1 cellular context compared by ENCODE assay signal in the genomic region with DNA sequence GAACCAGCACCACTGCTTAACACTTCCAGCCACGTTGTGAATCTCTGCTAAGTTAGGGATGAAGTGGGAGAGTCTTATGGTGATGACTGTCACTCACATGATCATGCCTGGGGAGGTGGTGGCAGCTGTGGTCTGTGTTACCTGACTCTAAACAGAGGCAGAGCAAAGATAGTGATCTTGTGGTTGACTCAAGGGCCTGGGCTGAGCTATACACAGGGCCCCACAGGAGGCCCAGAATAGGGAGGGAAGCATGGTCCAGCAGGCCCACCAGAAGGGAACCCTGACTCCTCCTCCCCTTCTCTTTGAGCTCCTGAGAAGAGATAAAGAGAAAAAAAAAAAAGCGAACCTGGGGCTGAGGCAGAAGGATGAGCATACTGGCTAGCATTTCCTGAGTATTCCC.
A peak's percentile ranks its signal among the peaks of the same experiment; 100 is the strongest.
TF ChIP-seq lines count a peak whose summit lies in the region.

No MANE protein-coding gene starts in this region.

TF ChIP-seq in K562, 482 proteins besides CTCF, POLR2A, EP300 and RAD21 (continued from another document and continues in another):
- TF ChIP-seq ZNF780A (CRISPR knock-in tag; IDR thresholded peaks at IDR 0.05) (no peak), ZSCAN29 (IDR thresholded peaks at IDR 0.05) (no peak), DIDO1 (tag; IDR thresholded peaks at IDR 0.05; ENCODE audit: low read depth) (no peak), HDGF (IDR thresholded peaks at IDR 0.05) (no peak), PHF21A (IDR thresholded peaks at IDR 0.05; ENCODE audit: borderline replicate concordance, low read depth) (no peak), HMGN3 (IDR thresholded peaks at IDR 0.05; ENCODE audit: borderline replicate concordance, extremely low read depth, insufficient read length, low read depth, low read length) (no peak), FOXJ2 (tag; IDR thresholded peaks at IDR 0.05) (peak; percentile 76; the same call in 1 of the 2 replicates), TOE1 (IDR thresholded peaks at IDR 0.05; ENCODE audit: borderline replicate concordance) (no peak), TOE1 (CRISPR knock-in tag; IDR thresholded peaks at IDR 0.05; ENCODE audit: borderline replicate concordance, low read depth) (no peak), KDM2B (CRISPR knock-in tag; IDR thresholded peaks at IDR 0.05) (no peak), NFXL1 (CRISPR knock-in tag; IDR thresholded peaks at IDR 0.05) (no peak), SAFB2 (IDR thresholded peaks at IDR 0.05; ENCODE audit: borderline replicate concordance, low read depth, low read length, severe bottlenecking) (no peak), EWSR1 (IDR thresholded peaks at IDR 0.05; ENCODE audit: borderline replicate concordance, low read depth, partially characterized antibody) (no peak), HNRNPH1 (optimal IDR thresholded peaks at IDR 0.05; ENCODE audit: low read depth, low read length) (no peak), PHF20 (IDR thresholded peaks at IDR 0.05; ENCODE audit: partially characterized antibody) (no peak), HDAC8 (tag; IDR thresholded peaks at IDR 0.05) (no peak), ZNF212 (CRISPR knock-in tag; IDR thresholded peaks at IDR 0.05) (no peak; the same call in 1 of the 2 replicates), ZNF551 (CRISPR knock-in tag; IDR thresholded peaks at IDR 0.05) (no peak), MYBL2 (IDR thresholded peaks at IDR 0.05; ENCODE audit: low read depth) (no peak), MYBL2 (CRISPR knock-in tag; IDR thresholded peaks at IDR 0.05; ENCODE audit: borderline replicate concordance) (no peak), POLR3G (IDR thresholded peaks at IDR 0.05; ENCODE audit: extremely low read depth, insufficient read length, insufficient replicate concordance) (no peak), CCNT2 (IDR thresholded peaks at IDR 0.05; ENCODE audit: borderline replicate concordance, extremely low read depth, insufficient read length, low read depth, low read length) (no peak), LARP7 (IDR thresholded peaks at IDR 0.05) (no peak), SRSF3 (IDR thresholded peaks at IDR 0.05; ENCODE audit: insufficient read depth, low read length) (no peak), ZC3H8 (IDR thresholded peaks at IDR 0.05) (no peak), POLR3A (IDR thresholded peaks at IDR 0.05; ENCODE audit: borderline replicate concordance, extremely low read depth, insufficient read depth, insufficient read length) (no peak), TAF15 (IDR thresholded peaks at IDR 0.05; ENCODE audit: low read depth, low read length) (no peak), CBFB (CRISPR knock-in tag; IDR thresholded peaks at IDR 0.05) (no peak)
- TF ChIP-seq, protein P1, sequence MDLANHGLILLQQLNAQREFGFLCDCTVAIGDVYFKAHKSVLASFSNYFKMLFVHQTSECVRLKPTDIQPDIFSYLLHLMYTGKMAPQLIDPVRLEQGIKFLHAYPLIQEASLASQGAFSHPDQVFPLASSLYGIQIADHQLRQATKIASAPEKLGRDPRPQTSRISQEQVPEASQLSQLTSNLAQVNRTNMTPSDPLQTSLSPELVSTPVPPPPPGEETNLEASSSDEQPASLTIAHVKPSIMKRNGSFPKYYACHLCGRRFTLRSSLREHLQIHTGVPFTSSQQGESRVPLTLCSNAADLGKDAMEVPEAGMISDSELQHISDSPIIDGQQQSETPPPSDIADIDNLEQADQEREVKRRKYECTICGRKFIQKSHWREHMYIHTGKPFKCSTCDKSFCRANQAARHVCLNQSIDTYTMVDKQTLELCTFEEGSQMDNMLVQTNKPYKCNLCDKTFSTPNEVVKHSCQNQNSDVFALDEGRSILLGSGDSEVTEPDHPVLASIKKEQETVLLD (IDR thresholded peaks at IDR 0.05): no peak
- TF ChIP-seq, protein P2, sequence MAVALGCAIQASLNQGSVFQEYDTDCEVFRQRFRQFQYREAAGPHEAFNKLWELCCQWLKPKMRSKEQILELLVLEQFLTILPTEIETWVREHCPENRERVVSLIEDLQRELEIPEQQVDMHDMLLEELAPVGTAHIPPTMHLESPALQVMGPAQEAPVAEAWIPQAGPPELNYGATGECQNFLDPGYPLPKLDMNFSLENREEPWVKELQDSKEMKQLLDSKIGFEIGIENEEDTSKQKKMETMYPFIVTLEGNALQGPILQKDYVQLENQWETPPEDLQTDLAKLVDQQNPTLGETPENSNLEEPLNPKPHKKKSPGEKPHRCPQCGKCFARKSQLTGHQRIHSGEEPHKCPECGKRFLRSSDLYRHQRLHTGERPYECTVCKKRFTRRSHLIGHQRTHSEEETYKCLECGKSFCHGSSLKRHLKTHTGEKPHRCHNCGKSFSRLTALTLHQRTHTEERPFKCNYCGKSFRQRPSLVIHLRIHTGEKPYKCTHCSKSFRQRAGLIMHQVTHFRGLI (CRISPR knock-in tag; IDR thresholded peaks at IDR 0.05): no peak
- TF ChIP-seq, protein P3, sequence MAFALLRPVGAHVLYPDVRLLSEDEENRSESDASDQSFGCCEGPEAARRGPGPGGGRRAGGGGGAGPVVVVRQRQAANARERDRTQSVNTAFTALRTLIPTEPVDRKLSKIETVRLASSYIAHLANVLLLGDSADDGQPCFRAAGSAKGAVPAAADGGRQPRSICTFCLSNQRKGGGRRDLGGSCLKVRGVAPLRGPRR (CRISPR knock-in tag; IDR thresholded peaks at IDR 0.05): no peak
- TF ChIP-seq, protein P4, sequence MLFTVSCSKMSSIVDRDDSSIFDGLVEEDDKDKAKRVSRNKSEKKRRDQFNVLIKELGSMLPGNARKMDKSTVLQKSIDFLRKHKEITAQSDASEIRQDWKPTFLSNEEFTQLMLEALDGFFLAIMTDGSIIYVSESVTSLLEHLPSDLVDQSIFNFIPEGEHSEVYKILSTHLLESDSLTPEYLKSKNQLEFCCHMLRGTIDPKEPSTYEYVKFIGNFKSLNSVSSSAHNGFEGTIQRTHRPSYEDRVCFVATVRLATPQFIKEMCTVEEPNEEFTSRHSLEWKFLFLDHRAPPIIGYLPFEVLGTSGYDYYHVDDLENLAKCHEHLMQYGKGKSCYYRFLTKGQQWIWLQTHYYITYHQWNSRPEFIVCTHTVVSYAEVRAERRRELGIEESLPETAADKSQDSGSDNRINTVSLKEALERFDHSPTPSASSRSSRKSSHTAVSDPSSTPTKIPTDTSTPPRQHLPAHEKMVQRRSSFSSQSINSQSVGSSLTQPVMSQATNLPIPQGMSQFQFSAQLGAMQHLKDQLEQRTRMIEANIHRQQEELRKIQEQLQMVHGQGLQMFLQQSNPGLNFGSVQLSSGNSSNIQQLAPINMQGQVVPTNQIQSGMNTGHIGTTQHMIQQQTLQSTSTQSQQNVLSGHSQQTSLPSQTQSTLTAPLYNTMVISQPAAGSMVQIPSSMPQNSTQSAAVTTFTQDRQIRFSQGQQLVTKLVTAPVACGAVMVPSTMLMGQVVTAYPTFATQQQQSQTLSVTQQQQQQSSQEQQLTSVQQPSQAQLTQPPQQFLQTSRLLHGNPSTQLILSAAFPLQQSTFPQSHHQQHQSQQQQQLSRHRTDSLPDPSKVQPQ (CRISPR knock-in tag; IDR thresholded peaks at IDR 0.05; ENCODE audit: borderline replicate concordance): no peak
- TF ChIP-seq, protein P5, sequence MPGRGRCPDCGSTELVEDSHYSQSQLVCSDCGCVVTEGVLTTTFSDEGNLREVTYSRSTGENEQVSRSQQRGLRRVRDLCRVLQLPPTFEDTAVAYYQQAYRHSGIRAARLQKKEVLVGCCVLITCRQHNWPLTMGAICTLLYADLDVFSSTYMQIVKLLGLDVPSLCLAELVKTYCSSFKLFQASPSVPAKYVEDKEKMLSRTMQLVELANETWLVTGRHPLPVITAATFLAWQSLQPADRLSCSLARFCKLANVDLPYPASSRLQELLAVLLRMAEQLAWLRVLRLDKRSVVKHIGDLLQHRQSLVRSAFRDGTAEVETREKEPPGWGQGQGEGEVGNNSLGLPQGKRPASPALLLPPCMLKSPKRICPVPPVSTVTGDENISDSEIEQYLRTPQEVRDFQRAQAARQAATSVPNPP (IDR thresholded peaks at IDR 0.05; ENCODE audit: borderline replicate concordance, insufficient read depth, insufficient read length): no peak
- TF ChIP-seq, protein P6, sequence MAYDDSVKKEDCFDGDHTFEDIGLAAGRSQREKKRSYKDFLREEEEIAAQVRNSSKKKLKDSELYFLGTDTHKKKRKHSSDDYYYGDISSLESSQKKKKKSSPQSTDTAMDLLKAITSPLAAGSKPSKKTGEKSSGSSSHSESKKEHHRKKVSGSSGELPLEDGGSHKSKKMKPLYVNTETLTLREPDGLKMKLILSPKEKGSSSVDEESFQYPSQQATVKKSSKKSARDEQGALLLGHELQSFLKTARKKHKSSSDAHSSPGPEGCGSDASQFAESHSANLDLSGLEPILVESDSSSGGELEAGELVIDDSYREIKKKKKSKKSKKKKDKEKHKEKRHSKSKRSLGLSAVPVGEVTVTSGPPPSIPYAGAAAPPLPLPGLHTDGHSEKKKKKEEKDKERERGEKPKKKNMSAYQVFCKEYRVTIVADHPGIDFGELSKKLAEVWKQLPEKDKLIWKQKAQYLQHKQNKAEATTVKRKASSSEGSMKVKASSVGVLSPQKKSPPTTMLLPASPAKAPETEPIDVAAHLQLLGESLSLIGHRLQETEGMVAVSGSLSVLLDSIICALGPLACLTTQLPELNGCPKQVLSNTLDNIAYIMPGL (CRISPR knock-in tag; IDR thresholded peaks at IDR 0.05): no peak
- TF ChIP-seq, protein P7, sequence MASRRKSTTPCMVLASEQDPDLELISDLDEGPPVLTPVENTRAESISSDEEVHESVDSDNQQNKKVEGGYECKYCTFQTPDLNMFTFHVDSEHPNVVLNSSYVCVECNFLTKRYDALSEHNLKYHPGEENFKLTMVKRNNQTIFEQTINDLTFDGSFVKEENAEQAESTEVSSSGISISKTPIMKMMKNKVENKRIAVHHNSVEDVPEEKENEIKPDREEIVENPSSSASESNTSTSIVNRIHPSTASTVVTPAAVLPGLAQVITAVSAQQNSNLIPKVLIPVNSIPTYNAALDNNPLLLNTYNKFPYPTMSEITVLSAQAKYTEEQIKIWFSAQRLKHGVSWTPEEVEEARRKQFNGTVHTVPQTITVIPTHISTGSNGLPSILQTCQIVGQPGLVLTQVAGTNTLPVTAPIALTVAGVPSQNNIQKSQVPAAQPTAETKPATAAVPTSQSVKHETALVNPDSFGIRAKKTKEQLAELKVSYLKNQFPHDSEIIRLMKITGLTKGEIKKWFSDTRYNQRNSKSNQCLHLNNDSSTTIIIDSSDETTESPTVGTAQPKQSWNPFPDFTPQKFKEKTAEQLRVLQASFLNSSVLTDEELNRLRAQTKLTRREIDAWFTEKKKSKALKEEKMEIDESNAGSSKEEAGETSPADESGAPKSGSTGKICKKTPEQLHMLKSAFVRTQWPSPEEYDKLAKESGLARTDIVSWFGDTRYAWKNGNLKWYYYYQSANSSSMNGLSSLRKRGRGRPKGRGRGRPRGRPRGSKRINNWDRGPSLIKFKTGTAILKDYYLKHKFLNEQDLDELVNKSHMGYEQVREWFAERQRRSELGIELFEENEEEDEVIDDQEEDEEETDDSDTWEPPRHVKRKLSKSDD (conservative IDR thresholded peaks at IDR 0.05; ENCODE audit: low read length): no peak
- TF ChIP-seq, protein P8, sequence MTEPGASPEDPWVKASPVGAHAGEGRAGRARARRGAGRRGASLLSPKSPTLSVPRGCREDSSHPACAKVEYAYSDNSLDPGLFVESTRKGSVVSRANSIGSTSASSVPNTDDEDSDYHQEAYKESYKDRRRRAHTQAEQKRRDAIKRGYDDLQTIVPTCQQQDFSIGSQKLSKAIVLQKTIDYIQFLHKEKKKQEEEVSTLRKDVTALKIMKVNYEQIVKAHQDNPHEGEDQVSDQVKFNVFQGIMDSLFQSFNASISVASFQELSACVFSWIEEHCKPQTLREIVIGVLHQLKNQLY (CRISPR knock-in tag; conservative IDR thresholded peaks at IDR 0.05): no peak
- TF ChIP-seq, protein P9, sequence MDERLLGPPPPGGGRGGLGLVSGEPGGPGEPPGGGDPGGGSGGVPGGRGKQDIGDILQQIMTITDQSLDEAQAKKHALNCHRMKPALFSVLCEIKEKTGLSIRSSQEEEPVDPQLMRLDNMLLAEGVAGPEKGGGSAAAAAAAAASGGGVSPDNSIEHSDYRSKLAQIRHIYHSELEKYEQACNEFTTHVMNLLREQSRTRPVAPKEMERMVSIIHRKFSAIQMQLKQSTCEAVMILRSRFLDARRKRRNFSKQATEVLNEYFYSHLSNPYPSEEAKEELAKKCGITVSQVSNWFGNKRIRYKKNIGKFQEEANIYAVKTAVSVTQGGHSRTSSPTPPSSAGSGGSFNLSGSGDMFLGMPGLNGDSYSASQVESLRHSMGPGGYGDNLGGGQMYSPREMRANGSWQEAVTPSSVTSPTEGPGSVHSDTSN (CRISPR knock-in tag; IDR thresholded peaks at IDR 0.05; ENCODE audit: low read depth): no peak
- TF ChIP-seq, protein P9 (tag; conservative IDR thresholded peaks at IDR 0.05; ENCODE audit: low read depth): 0 out of 2 replicates have a peak, but pooled peaks have one; percentile 10
- TF ChIP-seq, protein P10, sequence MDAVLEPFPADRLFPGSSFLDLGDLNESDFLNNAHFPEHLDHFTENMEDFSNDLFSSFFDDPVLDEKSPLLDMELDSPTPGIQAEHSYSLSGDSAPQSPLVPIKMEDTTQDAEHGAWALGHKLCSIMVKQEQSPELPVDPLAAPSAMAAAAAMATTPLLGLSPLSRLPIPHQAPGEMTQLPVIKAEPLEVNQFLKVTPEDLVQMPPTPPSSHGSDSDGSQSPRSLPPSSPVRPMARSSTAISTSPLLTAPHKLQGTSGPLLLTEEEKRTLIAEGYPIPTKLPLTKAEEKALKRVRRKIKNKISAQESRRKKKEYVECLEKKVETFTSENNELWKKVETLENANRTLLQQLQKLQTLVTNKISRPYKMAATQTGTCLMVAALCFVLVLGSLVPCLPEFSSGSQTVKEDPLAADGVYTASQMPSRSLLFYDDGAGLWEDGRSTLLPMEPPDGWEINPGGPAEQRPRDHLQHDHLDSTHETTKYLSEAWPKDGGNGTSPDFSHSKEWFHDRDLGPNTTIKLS (IDR thresholded peaks at IDR 0.05; ENCODE audit: borderline replicate concordance, low read depth): no peak
- TF ChIP-seq, protein P11, sequence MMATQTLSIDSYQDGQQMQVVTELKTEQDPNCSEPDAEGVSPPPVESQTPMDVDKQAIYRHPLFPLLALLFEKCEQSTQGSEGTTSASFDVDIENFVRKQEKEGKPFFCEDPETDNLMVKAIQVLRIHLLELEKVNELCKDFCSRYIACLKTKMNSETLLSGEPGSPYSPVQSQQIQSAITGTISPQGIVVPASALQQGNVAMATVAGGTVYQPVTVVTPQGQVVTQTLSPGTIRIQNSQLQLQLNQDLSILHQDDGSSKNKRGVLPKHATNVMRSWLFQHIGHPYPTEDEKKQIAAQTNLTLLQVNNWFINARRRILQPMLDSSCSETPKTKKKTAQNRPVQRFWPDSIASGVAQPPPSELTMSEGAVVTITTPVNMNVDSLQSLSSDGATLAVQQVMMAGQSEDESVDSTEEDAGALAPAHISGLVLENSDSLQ (IDR thresholded peaks at IDR 0.05): peak; percentile 91
